In genomic region chr3:87227104-87227834, GRCh38 we compare ENCODE assay signal across 8 cellular contexts. TPM values are rescaled to one million over a fixed set of nuclear protein-coding genes. Genes with fewer than 3 reads are reported as not detected.
DNase-seq lines count a peak whose midpoint lies in the region; ATAC-seq and TF ChIP-seq lines count a peak whose summit lies in the region.

A gene with protein sequence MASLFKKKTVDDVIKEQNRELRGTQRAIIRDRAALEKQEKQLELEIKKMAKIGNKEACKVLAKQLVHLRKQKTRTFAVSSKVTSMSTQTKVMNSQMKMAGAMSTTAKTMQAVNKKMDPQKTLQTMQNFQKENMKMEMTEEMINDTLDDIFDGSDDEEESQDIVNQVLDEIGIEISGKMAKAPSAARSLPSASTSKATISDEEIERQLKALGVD (plus strand): TSS chr3:87227309. CDS start chr3:87227523, 214 bp downstream.

- no peaks in the 10 kb centered on the region for H3K9me3 ChIP-seq in mucosa of rectum (ENCODE audit: control insufficient read depth in 2 of 2, low read length in 2 of 2)

- DNase-seq in DMS79 (lab: John Stamatoyannopoulos, UW), result peak; percentile 44
- peak; percentile 82 for DNase-seq in KG1 (lab: John Stamatoyannopoulos, UW)
- DNase-seq in activated T-cell treated with anti-CD3 and anti-CD28 coated beads, Interleukin-2, amount 50 U/mL, for 24 hours, result peak; percentile 94
- peak; percentile 93 to 96 for DNase-seq in erythroblast (lab: John Stamatoyannopoulos, UW)
- DNase-seq in stimulated activated CD8-positive, alpha-beta memory T cell treated with anti-CD3 and anti-CD28 coated beads, Interleukin-4, amount 100 ng/mL, for 4 hours (ENCODE audit: low read depth in 2 of 2, low spot score in 1 of 2), result peak; percentile 81 to 84

- peak within 1 kb of the TSS; percentile 93 to 97 for H3K9ac ChIP-seq in mucosa of rectum (ENCODE audit: low read depth in 1 of 2, low read length in 2 of 2)

- peak; percentile 85 for TF ChIP-seq POLR2A in erythroblast (IDR thresholded peaks at IDR 0.05; ENCODE audit: low read length)

- ATAC-seq in GM21737 (IDR thresholded peaks at IDR 0.05; ENCODE audit: unreplicated experiment), result peak; percentile 97

- peaks cover 14% of the 10 kb centered on the region for H3K36me3 Mint-ChIP-seq in activated T-cell treated with anti-CD3 and anti-CD28 coated beads, Interleukin-2, amount 50 U/mL, for 24 hours (ENCODE audit: low read depth)

- peaks cover 3% of the 10 kb centered on the region for H3K9me3 Mint-ChIP-seq in activated T-cell treated with anti-CD3 and anti-CD28 coated beads, Interleukin-2, amount 50 U/mL, for 24 hours

- H3K4me3 ChIP-seq in mucosa of rectum (ENCODE audit: low read length in 2 of 2), result peak within 1 kb of the TSS; percentile 96 to 97

- H3K27me3 ChIP-seq in mucosa of rectum (ENCODE audit: control insufficient read depth in 2 of 2, insufficient read depth in 2 of 2, low read length in 2 of 2), result no peaks in the 10 kb centered on the region

- peak within 1 kb of the TSS; percentile 99 for H3K4me3 Mint-ChIP-seq in activated T-cell treated with anti-CD3 and anti-CD28 coated beads, Interleukin-2, amount 50 U/mL, for 24 hours

- peaks cover 9 to 12% of the 10 kb centered on the region in 2 donors for H3K4me1 ChIP-seq in mucosa of rectum (ENCODE audit: control insufficient read depth in 2 of 2, insufficient read depth in 2 of 2, low read length in 2 of 2)

- peak within 1 kb of the TSS; percentile 94 to 97 for H3K27ac ChIP-seq in mucosa of rectum (ENCODE audit: low read depth in 2 of 2, low read length in 2 of 2)

- peak within 1 kb of the TSS; percentile 98 for H3K27ac Mint-ChIP-seq in activated T-cell treated with anti-CD3 and anti-CD28 coated beads, Interleukin-2, amount 50 U/mL, for 24 hours

- peaks cover 18% of the 10 kb centered on the region for H3K27me3 Mint-ChIP-seq in activated T-cell treated with anti-CD3 and anti-CD28 coated beads, Interleukin-2, amount 50 U/mL, for 24 hours

- no peaks in the 10 kb centered on the region for H3K36me3 ChIP-seq in mucosa of rectum (ENCODE audit: control insufficient read depth in 2 of 2, insufficient read depth in 2 of 2, low read length in 2 of 2)

- peaks cover 39% of the 10 kb centered on the region for H3K4me1 Mint-ChIP-seq in activated T-cell treated with anti-CD3 and anti-CD28 coated beads, Interleukin-2, amount 50 U/mL, for 24 hours (ENCODE audit: low read depth)

TF ChIP-seq in PFSK-1, 5 proteins besides CTCF, POLR2A, EP300 and RAD21:
- no peak for TF ChIP-seq FOXP2 (optimal IDR thresholded peaks at IDR 0.05; ENCODE audit: borderline replicate concordance, extremely low read depth, extremely low read length, insufficient read depth)
- peak; percentile 65; the same call in 1 of the 2 replicates for TF ChIP-seq TAF1 (IDR thresholded peaks at IDR 0.05; ENCODE audit: borderline replicate concordance, insufficient read depth, low read length)
- no peak for TF ChIP-seq SIN3A (IDR thresholded peaks at IDR 0.05; ENCODE audit: borderline replicate concordance, insufficient read depth, low read length)
- peak; percentile 68; the same call in 1 of the 2 replicates for TF ChIP-seq POLR2AphosphoS5 (IDR thresholded peaks at IDR 0.05; ENCODE audit: low read depth, low read length)
- peak in 1 of 2 experiments; percentile 39; a peak in 1 of 4 replicates for TF ChIP-seq REST (IDR thresholded peaks at IDR 0.05; ENCODE audit: insufficient read depth in 1 of 2, low read depth in 2 of 2, low read length in 2 of 2)
TF ChIP-seq in PFSK-1: peak in this region for 3.

RNA-seq across cellular contexts. Expression of the gene that starts here (rescaled TPM):
- 14.6 TPM for polyA plus RNA-seq in PFSK-1 (2012; ENCODE audit: insufficient read length, low read depth)

Comparison
In these comparisons a context has a peak if more than half of its experiments do, and no peak if none do; other contexts are left out.
1. Peak in every context shown above with its lines: DNase-seq, ATAC-seq, H3K4me3 ChIP-seq and H3K27ac ChIP-seq.
2. DNase-seq: peak in every context shown above with its lines; median percentile 94 in erythroblast; 94 in activated T-cell treated with anti-CD3 and anti-CD28 coated beads, Interleukin-2, amount 50 U/mL, for 24 hours; 82 in stimulated activated CD8-positive, alpha-beta memory T cell treated with anti-CD3 and anti-CD28 coated beads, Interleukin-4, amount 100 ng/mL, for 4 hours; 82 in KG1; 44 in DMS79.